24 cellular contexts compared by ENCODE assay signal in the genomic region with DNA sequence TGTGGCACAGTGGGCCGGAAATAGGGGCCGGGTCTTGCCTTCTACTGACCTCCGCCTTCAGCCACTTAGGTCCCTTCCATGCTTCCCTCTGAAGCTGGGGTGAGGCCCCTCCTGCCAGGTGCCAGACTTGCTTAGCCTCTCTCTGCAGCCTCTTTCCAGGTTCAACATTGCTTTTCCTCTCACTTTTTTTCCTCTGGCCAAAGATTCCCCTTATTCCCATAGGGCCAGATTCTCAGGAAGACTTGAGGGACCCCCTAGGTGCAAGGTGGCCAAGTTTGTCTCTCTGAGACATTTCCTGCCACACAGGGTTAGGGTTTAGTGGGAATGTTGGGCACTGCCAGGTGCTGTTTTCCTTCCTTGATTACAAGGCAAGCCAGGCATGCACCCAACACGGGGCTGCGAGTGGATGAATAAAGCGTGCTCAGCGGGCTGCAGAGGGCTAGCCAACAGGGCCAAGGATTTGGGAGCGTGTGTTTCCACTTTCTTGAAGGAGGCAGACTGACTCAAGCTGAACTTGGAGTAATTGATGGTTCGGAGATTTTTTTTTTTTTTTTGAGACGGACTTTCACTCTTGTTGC. TPM values are rescaled to one million over a fixed set of nuclear protein-coding genes. Genes with fewer than 3 reads are reported as not detected.
DNase-seq lines count a peak whose midpoint lies in the region; ATAC-seq, FAIRE-seq and TF ChIP-seq lines count a peak whose summit lies in the region.
"Had no signal": no experiment of that assay in that cellular context is flagged by ENCODE, and none has a peak within 500 bp of the region (broad histone marks: within the 10 kb centered on the region; RNA-seq: fewer than 3 reads in every experiment).

No MANE protein-coding gene starts in this region.

- no peak overlapping the region for H2AFZ ChIP-seq in H1 (ENCODE audit: low read length)

- no peak overlapping the region for H3K23ac ChIP-seq in H1 (ENCODE audit: insufficient read length)

- H4K91ac ChIP-seq in H1 (replicated peaks; ENCODE audit: insufficient read length, low read length), result no peak overlapping the region

- no peak overlapping the region for H2BK120ac ChIP-seq in H1 (replicated peaks; ENCODE audit: low read depth, low read length)

- H3K4me2 ChIP-seq in H1 (ENCODE audit: insufficient read depth in 1 of 2, low read depth in 2 of 2, low read length in 2 of 2), result no peak overlapping the region
- H3K4me2 ChIP-seq: GM23338 had no signal

- H2BK5ac ChIP-seq in H1 (ENCODE audit: low read depth, low read length), result no peak overlapping the region

- peaks cover 0 to 3% (median 0%) of the 10 kb centered on the region in 4 experiments; a peak in 3 of 7 replicates for H3K4me1 ChIP-seq in H1 (replicated peaks in 1 of 4; ENCODE audit: control insufficient read depth in 3 of 4, insufficient read depth in 4 of 4, low read length in 3 of 4)
- peaks cover 30% of the 10 kb centered on the region for H3K4me1 ChIP-seq in mucosa of stomach (ENCODE audit: control insufficient read depth, insufficient read depth, low read length)
- H3K4me1 ChIP-seq in thyroid gland, result peaks cover 0 to 14% of the 10 kb centered on the region in 2 donors

- H2AK5ac ChIP-seq in H1 (ENCODE audit: low read depth, low read length), result no peak overlapping the region

- no peak for TF ChIP-seq EP300 in H1 (IDR thresholded peaks at IDR 0.05; ENCODE audit: borderline replicate concordance in 1 of 2, low read depth in 2 of 2, low read length in 2 of 2)

- H3K79me2 ChIP-seq in H1 (ENCODE audit: control insufficient read depth in 1 of 2, insufficient read depth in 2 of 2, low read length in 2 of 2), result no peaks in the 10 kb centered on the region

- no peak for FAIRE-seq in H1 (lab: Jason Lieb, UNC)
- FAIRE-seq: TTC549 had no signal

- TF ChIP-seq POLR2A in H1 (IDR thresholded peaks at IDR 0.05; ENCODE audit: control extremely low read depth in 1 of 2, low read depth in 2 of 2, low read length in 2 of 2) (no peak), thyroid gland (IDR thresholded peaks at IDR 0.05) (no peak)

- no peak for TF ChIP-seq RAD21 in H1 (IDR thresholded peaks at IDR 0.05 in 1 of 2, conservative IDR thresholded peaks at IDR 0.05 in 1 of 2; ENCODE audit: low read depth in 2 of 2, low read length in 2 of 2)

- DNase-seq in DMS153 (lab: John Stamatoyannopoulos, UW) (peak; percentile 9), DMS153 treated with DMSO at 0.1 percent for 48 hours (lab: John Stamatoyannopoulos, UW; ENCODE audit: unreplicated experiment) (no peak), H1 (ENCODE audit: low read depth in 1 of 2, low spot score in 2 of 2) (no peak), thyroid gland (peak; percentile 12 to 22)
- no peak for DNase-seq in activated effector memory CD4-positive, alpha-beta T cell treated with anti-CD3 and anti-CD28 coated beads, Interleukin-2, amount 50 U/mL, for 16 hours
- DNase-seq: activated CD4-positive, alpha-beta T cell treated with anti-CD3 and anti-CD28 coated beads for 1 hour; activated CD8-positive, alpha-beta T cell treated with anti-CD3 and anti-CD28 coated beads, Interleukin-2, amount 10 ng/mL, durations not matched to agents 7 days and 5 days; activated effector memory CD4-positive, alpha-beta T cell treated with Interleukin-2 at 50 U/mL for 16 hours; activated T-cell treated with anti-CD3 and anti-CD28 coated beads for 4 hours; CD4-positive, alpha-beta T cell; DMS79; GF-D8; head of caudate nucleus; left cardiac atrium; mesendoderm; NCI-H187 treated with DMSO at 0.1 percent for 48 hours; NCI-H446 treated with DMSO at 0.1 percent for 48 hours; nephron progenitor cell; SIG-M5 had no signal

- H3K9me3 ChIP-seq in H1 (ENCODE audit: insufficient read depth in 2 of 2, low read depth in 1 of 2, low read length in 1 of 2) (no peaks in the 10 kb centered on the region), mucosa of stomach (ENCODE audit: control insufficient read depth, low read length) (no peaks in the 10 kb centered on the region), thyroid gland (no peaks in the 10 kb centered on the region)

- H3K27ac ChIP-seq in H1 (ENCODE audit: low read depth, low read length) (no peak overlapping the region), thyroid gland (no peak overlapping the region)

- H3K4ac ChIP-seq in H1 (replicated peaks; ENCODE audit: insufficient read length, low read depth, low read length), result no peak overlapping the region

- 92% methylated on average over 8 of the region's 10 CpGs; no CpG with 5 or more reads in 1 of the 2 experiments for WGBS in H1 (ENCODE audit: extremely low coverage in 1 of 2, insufficient coverage in 1 of 2, insufficient read length in 1 of 2, insufficient replicate concordance in 2 of 2, low coverage in 1 of 2, low lambda C conversion rate in 2 of 2, missing lambda C conversion rate in 1 of 2), 2 experiments
- 57 to 73% methylated on average over 6 to 10 of the region's 10 CpGs for WGBS in thyroid gland, 2 donors

- H3K14ac ChIP-seq in H1 (ENCODE audit: insufficient read length), result no peak overlapping the region

- no peaks in the 10 kb centered on the region for H3K79me1 ChIP-seq in H1 (ENCODE audit: low read depth, low read length)

- H3K4me3 ChIP-seq in H1 (ENCODE audit: extremely low read depth in 1 of 4, insufficient read depth in 2 of 4, low read depth in 3 of 4, low read length in 4 of 4) (no peak overlapping the region), mucosa of stomach (ENCODE audit: low read length) (peak overlapping the region; percentile 31), thyroid gland (replicated peaks in 1 of 3) (no peak overlapping the region)
- H3K4me3 ChIP-seq: GM23338 had no signal

- no peaks in the 10 kb centered on the region for H3K36me3 ChIP-seq in H1 (ENCODE audit: control insufficient read depth in 2 of 4, insufficient read depth in 4 of 4, low read length in 3 of 4)
- H3K36me3 ChIP-seq in mucosa of stomach (ENCODE audit: control insufficient read depth, insufficient read depth, low read length), result no peaks in the 10 kb centered on the region
- no peaks in the 10 kb centered on the region for H3K36me3 ChIP-seq in thyroid gland

- no peak for ATAC-seq in GM19395 (IDR thresholded peaks at IDR 0.05; ENCODE audit: unreplicated experiment)
- no peak for ATAC-seq in HG02642 (IDR thresholded peaks at IDR 0.05; ENCODE audit: poor library complexity, unreplicated experiment)
- ATAC-seq: activated CD8-positive, alpha-beta T cell treated with anti-CD3 and anti-CD28 coated beads, Interleukin-2, amount 10 ng/mL, durations not matched to agents 7 days and 5 days; left cardiac atrium had no signal

- H2BK15ac ChIP-seq in H1 (ENCODE audit: low read length), result peak overlapping the region; percentile 61; the same call in 1 of the 2 replicates

- H3K23me2 ChIP-seq in H1 (ENCODE audit: low read depth, low read length), result no peaks in the 10 kb centered on the region

- no peak for TF ChIP-seq CTCF in H1 (IDR thresholded peaks at IDR 0.05; ENCODE audit: control extremely low read depth in 1 of 3, insufficient read depth in 1 of 3, low read depth in 1 of 3, low read length in 3 of 3)
- TF ChIP-seq CTCF in thyroid gland (IDR thresholded peaks at IDR 0.05), result no peak

- H4K20me1 ChIP-seq in H1 (replicated peaks in 1 of 2; ENCODE audit: control insufficient read depth in 1 of 2, insufficient read depth in 2 of 2, low read length in 2 of 2), result no peaks in the 10 kb centered on the region

- H4K5ac ChIP-seq in H1 (ENCODE audit: insufficient read length, low read depth, low read length), result no peak overlapping the region

- H2BK12ac ChIP-seq in H1 (ENCODE audit: low read depth, low read length), result no peak overlapping the region

- no peaks in the 10 kb centered on the region for H3K27me3 ChIP-seq in H1 (replicated peaks in 1 of 4; ENCODE audit: control insufficient read depth in 3 of 4, extremely low read depth in 1 of 4, insufficient read depth in 3 of 4, low read length in 3 of 4)
- no peaks in the 10 kb centered on the region for H3K27me3 ChIP-seq in mucosa of stomach (ENCODE audit: control insufficient read depth, insufficient read depth, low read length)
- no peaks in the 10 kb centered on the region for H3K27me3 ChIP-seq in thyroid gland

- H3K18ac ChIP-seq in H1 (ENCODE audit: extremely low read depth, low read length), result no peak overlapping the region

- H2BK20ac ChIP-seq in H1 (ENCODE audit: low read length), result no peak overlapping the region

- intact Hi-C loops in thyroid gland (cut with DNase I), result no loop called here

- H3K56ac ChIP-seq in H1 (replicated peaks; ENCODE audit: insufficient read length, low read depth, low read length), result no peak overlapping the region

- H4K8ac ChIP-seq in H1 (ENCODE audit: extremely low read depth, insufficient read depth, low read length), result no peak overlapping the region; the same call in 1 of the 2 replicates

- POLR2A ChIA-PET in H1 (lab: Charles Lee; ENCODE audit: partially characterized antibody), result interaction anchor here (0.9 kb wide), 1 partner anchor 285 kb away, joined by 3 read pairs; the partner anchor contains the start of gene SLC7A3

- CTCF ChIA-PET in H1 (lab: Charles Lee; ENCODE audit: partially characterized antibody), result no interaction called here

- H3K9ac ChIP-seq in H1 (replicated peaks in 1 of 4; ENCODE audit: extremely low read depth in 1 of 4, low read depth in 3 of 4, low read length in 3 of 4) (no peak overlapping the region), mucosa of stomach (ENCODE audit: low read length) (peak overlapping the region; percentile 43)

TF ChIP-seq in H1, 55 proteins besides CTCF, POLR2A, EP300 and RAD21 (continues in another document):
- TF ChIP-seq POLR2AphosphoS5 (IDR thresholded peaks at IDR 0.05; ENCODE audit: low read depth, low read length), result no peak
- TF ChIP-seq CREB1 (IDR thresholded peaks at IDR 0.05), result no peak

RNA-seq across cellular contexts. Expression of gene GJB1, which starts 7.6 kb away (rescaled TPM):
- total RNA-seq in H1 (2021; fragmentation: NEBNext Ultra II Directional; extraction: Animal tissue kit (Norgen Biotek cat#: 25700)), result not detected in 2 replicates
- 0.06 and 0.14 TPM in 2 replicates for polyA plus RNA-seq in H1 (2011; rRNA removed)
- polyA plus RNA-seq in H1 (2011; cell fraction: cytosol; rRNA removed), result 0.09 TPM
- 0.13 TPM for polyA plus RNA-seq in H1 (2011; cell fraction: nucleus; rRNA removed)
- 0.13 TPM in 1 of 4 replicates, not detected in the others for polyA plus RNA-seq in H1 (2012, experiment 1 of 2)
- polyA plus RNA-seq in H1 (2012, experiment 2 of 2), result not detected
- 0.06 TPM for polyA plus RNA-seq in H1 (2013, experiment 1 of 2)
- polyA plus RNA-seq in H1 (2013, experiment 2 of 2), result 0.04 TPM
- polyA minus RNA-seq in H1 (2011; rRNA and poly(A)+ RNA removed), result 0.13 TPM in 1 of 2 replicates, not detected in the other
- polyA minus RNA-seq in H1 (2011; cell fraction: cytosol; rRNA and poly(A)+ RNA removed), result not detected
- polyA minus RNA-seq in H1 (2011; cell fraction: nucleus; rRNA and poly(A)+ RNA removed), result not detected
- not detected for total RNA-seq in thyroid gland
- total RNA-seq: activated CD8-positive, alpha-beta T cell treated with anti-CD3 and anti-CD28 coated beads, Interleukin-2, amount 10 ng/mL, durations not matched to agents 7 days and 5 days; CD4-positive, alpha-beta T cell; left cardiac atrium had no signal
- polyA plus RNA-seq: GM23338 had no signal

RNA-seq across cellular contexts. Expression of gene ZMYM3, which starts 38.5 kb away (rescaled TPM):
- total RNA-seq in H1 (2021; fragmentation: NEBNext Ultra II Directional; extraction: Animal tissue kit (Norgen Biotek cat#: 25700)), result 82.0 and 86.4 TPM in 2 replicates
- polyA plus RNA-seq in H1 (2011; rRNA removed), result 56.7 and 79.2 TPM in 2 replicates
- 55.3 TPM for polyA plus RNA-seq in H1 (2011; cell fraction: cytosol; rRNA removed)
- polyA plus RNA-seq in H1 (2011; cell fraction: nucleus; rRNA removed), result 179 TPM
- polyA plus RNA-seq in H1 (2012, experiment 1 of 2), result 64.8 to 71.3 TPM (median 70.1 TPM) in 4 replicates
- polyA plus RNA-seq in H1 (2012, experiment 2 of 2), result 54.6 TPM
- polyA plus RNA-seq in H1 (2013, experiment 1 of 2), result 42.3 TPM
- polyA plus RNA-seq in H1 (2013, experiment 2 of 2), result 36.4 TPM
- polyA minus RNA-seq in H1 (2011; rRNA and poly(A)+ RNA removed), result 105 and 113 TPM in 2 replicates
- 68.3 TPM for polyA minus RNA-seq in H1 (2011; cell fraction: cytosol; rRNA and poly(A)+ RNA removed)
- polyA minus RNA-seq in H1 (2011; cell fraction: nucleus; rRNA and poly(A)+ RNA removed), result 65.1 TPM
- total RNA-seq in thyroid gland, result 10 to 100 TPM; 17.7 to 27.4 (median 20.5) TPM

Comparison
In these comparisons a context has a peak if more than half of its experiments do, and no peak if none do; other contexts are left out.
1. DNase-seq: peak in DMS153 (single experiment) and thyroid gland (2 of 2); none in DMS153 treated with DMSO at 0.1 percent for 48 hours (single experiment), H1 (0 of 2) and activated effector memory CD4-positive, alpha-beta T cell treated with anti-CD3 and anti-CD28 coated beads, Interleukin-2, amount 50 U/mL, for 16 hours (single experiment).